In the genomic region with DNA sequence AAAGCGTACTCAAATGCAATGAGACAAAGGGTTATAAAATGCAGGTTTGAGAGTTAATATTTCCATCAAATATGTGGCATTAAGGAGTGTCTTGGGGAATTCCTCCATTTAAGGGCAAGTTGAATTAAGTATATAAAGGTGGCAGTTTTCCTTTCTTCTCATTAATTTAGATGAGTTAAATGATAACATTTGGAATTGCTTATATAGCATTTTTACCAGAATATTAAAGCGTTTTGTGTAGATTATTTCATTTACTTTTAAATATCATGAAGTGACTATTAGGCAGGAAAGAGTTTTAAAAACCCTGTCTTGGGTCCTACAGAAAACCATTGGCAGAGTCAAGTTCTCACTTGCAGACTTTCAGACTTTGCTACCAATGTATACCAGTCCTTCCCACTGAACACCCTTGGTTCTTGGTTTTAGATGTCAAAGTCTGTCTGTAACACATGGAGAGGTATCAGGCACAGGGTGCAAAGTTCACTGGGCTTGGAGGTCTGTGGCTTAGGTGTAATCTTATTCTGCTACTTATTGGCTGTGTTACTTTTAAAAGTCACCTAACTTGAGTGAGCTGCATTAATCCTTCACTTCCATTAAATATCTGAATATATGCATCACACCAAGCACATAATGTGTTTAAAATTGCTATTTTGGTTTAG, we compare ENCODE assay signal across 3 cellular contexts.
TF ChIP-seq lines count a peak whose summit lies in the region.

No MANE protein-coding gene starts in this region.

TF ChIP-seq in IMR-90, 13 proteins besides CTCF, POLR2A, EP300 and RAD21:
- TF ChIP-seq CEBPB (IDR thresholded peaks at IDR 0.05; ENCODE audit: low read depth, low read length) = no peak
- 0 out of 2 replicates have a peak, but pooled peaks have one; percentile 18 for TF ChIP-seq MAFK (IDR thresholded peaks at IDR 0.05; ENCODE audit: low read depth, low read length)

TF ChIP-seq in K562, 482 proteins besides CTCF, POLR2A, EP300 and RAD21 (continues in another document):
- TF ChIP-seq, protein P1, sequence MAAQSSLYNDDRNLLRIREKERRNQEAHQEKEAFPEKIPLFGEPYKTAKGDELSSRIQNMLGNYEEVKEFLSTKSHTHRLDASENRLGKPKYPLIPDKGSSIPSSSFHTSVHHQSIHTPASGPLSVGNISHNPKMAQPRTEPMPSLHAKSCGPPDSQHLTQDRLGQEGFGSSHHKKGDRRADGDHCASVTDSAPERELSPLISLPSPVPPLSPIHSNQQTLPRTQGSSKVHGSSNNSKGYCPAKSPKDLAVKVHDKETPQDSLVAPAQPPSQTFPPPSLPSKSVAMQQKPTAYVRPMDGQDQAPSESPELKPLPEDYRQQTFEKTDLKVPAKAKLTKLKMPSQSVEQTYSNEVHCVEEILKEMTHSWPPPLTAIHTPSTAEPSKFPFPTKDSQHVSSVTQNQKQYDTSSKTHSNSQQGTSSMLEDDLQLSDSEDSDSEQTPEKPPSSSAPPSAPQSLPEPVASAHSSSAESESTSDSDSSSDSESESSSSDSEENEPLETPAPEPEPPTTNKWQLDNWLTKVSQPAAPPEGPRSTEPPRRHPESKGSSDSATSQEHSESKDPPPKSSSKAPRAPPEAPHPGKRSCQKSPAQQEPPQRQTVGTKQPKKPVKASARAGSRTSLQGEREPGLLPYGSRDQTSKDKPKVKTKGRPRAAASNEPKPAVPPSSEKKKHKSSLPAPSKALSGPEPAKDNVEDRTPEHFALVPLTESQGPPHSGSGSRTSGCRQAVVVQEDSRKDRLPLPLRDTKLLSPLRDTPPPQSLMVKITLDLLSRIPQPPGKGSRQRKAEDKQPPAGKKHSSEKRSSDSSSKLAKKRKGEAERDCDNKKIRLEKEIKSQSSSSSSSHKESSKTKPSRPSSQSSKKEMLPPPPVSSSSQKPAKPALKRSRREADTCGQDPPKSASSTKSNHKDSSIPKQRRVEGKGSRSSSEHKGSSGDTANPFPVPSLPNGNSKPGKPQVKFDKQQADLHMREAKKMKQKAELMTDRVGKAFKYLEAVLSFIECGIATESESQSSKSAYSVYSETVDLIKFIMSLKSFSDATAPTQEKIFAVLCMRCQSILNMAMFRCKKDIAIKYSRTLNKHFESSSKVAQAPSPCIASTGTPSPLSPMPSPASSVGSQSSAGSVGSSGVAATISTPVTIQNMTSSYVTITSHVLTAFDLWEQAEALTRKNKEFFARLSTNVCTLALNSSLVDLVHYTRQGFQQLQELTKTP (IDR thresholded peaks at IDR 0.05; ENCODE audit: low read depth in 1 of 2, partially characterized antibody in 2 of 2) = no peak
- TF ChIP-seq NR2F6 (CRISPR knock-in tag; IDR thresholded peaks at IDR 0.05) = no peak
- TF ChIP-seq, protein P2, sequence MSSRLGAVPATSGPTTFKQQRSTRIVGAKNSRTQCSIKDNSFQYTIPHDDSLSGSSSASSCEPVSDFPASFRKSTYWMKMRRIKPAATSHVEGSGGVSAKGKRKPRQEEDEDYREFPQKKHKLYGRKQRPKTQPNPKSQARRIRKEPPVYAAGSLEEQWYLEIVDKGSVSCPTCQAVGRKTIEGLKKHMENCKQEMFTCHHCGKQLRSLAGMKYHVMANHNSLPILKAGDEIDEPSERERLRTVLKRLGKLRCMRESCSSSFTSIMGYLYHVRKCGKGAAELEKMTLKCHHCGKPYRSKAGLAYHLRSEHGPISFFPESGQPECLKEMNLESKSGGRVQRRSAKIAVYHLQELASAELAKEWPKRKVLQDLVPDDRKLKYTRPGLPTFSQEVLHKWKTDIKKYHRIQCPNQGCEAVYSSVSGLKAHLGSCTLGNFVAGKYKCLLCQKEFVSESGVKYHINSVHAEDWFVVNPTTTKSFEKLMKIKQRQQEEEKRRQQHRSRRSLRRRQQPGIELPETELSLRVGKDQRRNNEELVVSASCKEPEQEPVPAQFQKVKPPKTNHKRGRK (tag; IDR thresholded peaks at IDR 0.05) = no peak
- TF ChIP-seq, protein P3, sequence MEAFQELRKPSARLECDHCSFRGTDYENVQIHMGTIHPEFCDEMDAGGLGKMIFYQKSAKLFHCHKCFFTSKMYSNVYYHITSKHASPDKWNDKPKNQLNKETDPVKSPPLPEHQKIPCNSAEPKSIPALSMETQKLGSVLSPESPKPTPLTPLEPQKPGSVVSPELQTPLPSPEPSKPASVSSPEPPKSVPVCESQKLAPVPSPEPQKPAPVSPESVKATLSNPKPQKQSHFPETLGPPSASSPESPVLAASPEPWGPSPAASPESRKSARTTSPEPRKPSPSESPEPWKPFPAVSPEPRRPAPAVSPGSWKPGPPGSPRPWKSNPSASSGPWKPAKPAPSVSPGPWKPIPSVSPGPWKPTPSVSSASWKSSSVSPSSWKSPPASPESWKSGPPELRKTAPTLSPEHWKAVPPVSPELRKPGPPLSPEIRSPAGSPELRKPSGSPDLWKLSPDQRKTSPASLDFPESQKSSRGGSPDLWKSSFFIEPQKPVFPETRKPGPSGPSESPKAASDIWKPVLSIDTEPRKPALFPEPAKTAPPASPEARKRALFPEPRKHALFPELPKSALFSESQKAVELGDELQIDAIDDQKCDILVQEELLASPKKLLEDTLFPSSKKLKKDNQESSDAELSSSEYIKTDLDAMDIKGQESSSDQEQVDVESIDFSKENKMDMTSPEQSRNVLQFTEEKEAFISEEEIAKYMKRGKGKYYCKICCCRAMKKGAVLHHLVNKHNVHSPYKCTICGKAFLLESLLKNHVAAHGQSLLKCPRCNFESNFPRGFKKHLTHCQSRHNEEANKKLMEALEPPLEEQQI (IDR thresholded peaks at IDR 0.05) = no peak
- TF ChIP-seq, protein P4, sequence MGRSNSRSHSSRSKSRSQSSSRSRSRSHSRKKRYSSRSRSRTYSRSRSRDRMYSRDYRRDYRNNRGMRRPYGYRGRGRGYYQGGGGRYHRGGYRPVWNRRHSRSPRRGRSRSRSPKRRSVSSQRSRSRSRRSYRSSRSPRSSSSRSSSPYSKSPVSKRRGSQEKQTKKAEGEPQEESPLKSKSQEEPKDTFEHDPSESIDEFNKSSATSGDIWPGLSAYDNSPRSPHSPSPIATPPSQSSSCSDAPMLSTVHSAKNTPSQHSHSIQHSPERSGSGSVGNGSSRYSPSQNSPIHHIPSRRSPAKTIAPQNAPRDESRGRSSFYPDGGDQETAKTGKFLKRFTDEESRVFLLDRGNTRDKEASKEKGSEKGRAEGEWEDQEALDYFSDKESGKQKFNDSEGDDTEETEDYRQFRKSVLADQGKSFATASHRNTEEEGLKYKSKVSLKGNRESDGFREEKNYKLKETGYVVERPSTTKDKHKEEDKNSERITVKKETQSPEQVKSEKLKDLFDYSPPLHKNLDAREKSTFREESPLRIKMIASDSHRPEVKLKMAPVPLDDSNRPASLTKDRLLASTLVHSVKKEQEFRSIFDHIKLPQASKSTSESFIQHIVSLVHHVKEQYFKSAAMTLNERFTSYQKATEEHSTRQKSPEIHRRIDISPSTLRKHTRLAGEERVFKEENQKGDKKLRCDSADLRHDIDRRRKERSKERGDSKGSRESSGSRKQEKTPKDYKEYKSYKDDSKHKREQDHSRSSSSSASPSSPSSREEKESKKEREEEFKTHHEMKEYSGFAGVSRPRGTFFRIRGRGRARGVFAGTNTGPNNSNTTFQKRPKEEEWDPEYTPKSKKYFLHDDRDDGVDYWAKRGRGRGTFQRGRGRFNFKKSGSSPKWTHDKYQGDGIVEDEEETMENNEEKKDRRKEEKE (IDR thresholded peaks at IDR 0.05; ENCODE audit: borderline replicate concordance in 1 of 2, control insufficient read depth in 1 of 2, low read depth in 2 of 2, low read length in 1 of 2) = no peak
- TF ChIP-seq, protein P5, sequence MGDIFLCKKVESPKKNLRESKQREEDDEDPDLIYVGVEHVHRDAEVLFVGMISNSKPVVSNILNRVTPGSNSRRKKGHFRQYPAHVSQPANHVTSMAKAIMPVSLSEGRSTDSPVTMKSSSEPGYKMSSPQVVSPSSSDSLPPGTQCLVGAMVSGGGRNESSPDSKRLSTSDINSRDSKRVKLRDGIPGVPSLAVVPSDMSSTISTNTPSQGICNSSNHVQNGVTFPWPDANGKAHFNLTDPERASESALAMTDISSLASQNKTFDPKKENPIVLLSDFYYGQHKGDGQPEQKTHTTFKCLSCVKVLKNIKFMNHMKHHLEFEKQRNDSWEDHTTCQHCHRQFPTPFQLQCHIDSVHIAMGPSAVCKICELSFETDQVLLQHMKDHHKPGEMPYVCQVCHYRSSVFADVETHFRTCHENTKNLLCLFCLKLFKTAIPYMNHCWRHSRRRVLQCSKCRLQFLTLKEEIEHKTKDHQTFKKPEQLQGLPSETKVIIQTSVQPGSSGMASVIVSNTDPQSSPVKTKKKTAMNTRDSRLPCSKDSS (IDR thresholded peaks at IDR 0.05; ENCODE audit: low read depth, partially characterized antibody) = no peak

TF ChIP-seq in HepG2, 621 proteins besides CTCF, POLR2A, EP300 and RAD21 (continues in another document):
- TF ChIP-seq MAFF (IDR thresholded peaks at IDR 0.05; ENCODE audit: low read depth, low read length) (0 out of 2 replicates have a peak, but pooled peaks have one; percentile 33), HNF4A (CRISPR knock-in tag; IDR thresholded peaks at IDR 0.05) (peak; percentile 53), GATAD1 (CRISPR knock-in tag; IDR thresholded peaks at IDR 0.05) (no peak), ZNF326 (CRISPR knock-in tag; IDR thresholded peaks at IDR 0.05; ENCODE audit: borderline replicate concordance) (no peak), SYNCRIP (IDR thresholded peaks at IDR 0.05; ENCODE audit: insufficient read depth, low read depth, low read length) (no peak), PHF20 (CRISPR knock-in tag; IDR thresholded peaks at IDR 0.05) (no peak), ZNF530 (CRISPR knock-in tag; IDR thresholded peaks at IDR 0.05; ENCODE audit: low read depth) (no peak), ZNF205 (CRISPR knock-in tag; IDR thresholded peaks at IDR 0.05) (no peak), ZNF570 (CRISPR knock-in tag; IDR thresholded peaks at IDR 0.05; ENCODE audit: borderline replicate concordance) (no peak), TGIF2 (CRISPR knock-in tag; IDR thresholded peaks at IDR 0.05) (no peak), EED (CRISPR knock-in tag; IDR thresholded peaks at IDR 0.05) (no peak), U2AF2 (IDR thresholded peaks at IDR 0.05; ENCODE audit: low read depth, low read length) (no peak)
- TF ChIP-seq, protein P6, sequence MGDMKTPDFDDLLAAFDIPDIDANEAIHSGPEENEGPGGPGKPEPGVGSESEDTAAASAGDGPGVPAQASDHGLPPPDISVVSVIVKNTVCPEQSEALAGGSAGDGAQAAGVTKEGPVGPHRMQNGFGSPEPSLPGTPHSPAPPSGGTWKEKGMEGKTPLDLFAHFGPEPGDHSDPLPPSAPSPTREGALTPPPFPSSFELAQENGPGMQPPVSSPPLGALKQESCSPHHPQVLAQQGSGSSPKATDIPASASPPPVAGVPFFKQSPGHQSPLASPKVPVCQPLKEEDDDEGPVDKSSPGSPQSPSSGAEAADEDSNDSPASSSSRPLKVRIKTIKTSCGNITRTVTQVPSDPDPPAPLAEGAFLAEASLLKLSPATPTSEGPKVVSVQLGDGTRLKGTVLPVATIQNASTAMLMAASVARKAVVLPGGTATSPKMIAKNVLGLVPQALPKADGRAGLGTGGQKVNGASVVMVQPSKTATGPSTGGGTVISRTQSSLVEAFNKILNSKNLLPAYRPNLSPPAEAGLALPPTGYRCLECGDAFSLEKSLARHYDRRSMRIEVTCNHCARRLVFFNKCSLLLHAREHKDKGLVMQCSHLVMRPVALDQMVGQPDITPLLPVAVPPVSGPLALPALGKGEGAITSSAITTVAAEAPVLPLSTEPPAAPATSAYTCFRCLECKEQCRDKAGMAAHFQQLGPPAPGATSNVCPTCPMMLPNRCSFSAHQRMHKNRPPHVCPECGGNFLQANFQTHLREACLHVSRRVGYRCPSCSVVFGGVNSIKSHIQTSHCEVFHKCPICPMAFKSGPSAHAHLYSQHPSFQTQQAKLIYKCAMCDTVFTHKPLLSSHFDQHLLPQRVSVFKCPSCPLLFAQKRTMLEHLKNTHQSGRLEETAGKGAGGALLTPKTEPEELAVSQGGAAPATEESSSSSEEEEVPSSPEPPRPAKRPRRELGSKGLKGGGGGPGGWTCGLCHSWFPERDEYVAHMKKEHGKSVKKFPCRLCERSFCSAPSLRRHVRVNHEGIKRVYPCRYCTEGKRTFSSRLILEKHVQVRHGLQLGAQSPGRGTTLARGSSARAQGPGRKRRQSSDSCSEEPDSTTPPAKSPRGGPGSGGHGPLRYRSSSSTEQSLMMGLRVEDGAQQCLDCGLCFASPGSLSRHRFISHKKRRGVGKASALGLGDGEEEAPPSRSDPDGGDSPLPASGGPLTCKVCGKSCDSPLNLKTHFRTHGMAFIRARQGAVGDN (CRISPR knock-in tag; IDR thresholded peaks at IDR 0.05) = no peak
- TF ChIP-seq, protein P7, sequence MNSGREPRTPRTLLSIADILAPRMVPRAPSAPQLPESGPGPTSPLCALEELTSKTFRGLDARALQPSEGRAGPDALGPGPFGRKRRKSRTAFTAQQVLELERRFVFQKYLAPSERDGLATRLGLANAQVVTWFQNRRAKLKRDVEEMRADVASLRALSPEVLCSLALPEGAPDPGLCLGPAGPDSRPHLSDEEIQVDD (CRISPR knock-in tag; IDR thresholded peaks at IDR 0.05; ENCODE audit: borderline replicate concordance) = no peak
- TF ChIP-seq, protein P8, sequence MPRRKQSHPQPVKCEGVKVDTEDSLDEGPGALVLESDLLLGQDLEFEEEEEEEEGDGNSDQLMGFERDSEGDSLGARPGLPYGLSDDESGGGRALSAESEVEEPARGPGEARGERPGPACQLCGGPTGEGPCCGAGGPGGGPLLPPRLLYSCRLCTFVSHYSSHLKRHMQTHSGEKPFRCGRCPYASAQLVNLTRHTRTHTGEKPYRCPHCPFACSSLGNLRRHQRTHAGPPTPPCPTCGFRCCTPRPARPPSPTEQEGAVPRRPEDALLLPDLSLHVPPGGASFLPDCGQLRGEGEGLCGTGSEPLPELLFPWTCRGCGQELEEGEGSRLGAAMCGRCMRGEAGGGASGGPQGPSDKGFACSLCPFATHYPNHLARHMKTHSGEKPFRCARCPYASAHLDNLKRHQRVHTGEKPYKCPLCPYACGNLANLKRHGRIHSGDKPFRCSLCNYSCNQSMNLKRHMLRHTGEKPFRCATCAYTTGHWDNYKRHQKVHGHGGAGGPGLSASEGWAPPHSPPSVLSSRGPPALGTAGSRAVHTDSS (CRISPR knock-in tag; conservative IDR thresholded peaks at IDR 0.05) = no peak
- TF ChIP-seq, protein P9, sequence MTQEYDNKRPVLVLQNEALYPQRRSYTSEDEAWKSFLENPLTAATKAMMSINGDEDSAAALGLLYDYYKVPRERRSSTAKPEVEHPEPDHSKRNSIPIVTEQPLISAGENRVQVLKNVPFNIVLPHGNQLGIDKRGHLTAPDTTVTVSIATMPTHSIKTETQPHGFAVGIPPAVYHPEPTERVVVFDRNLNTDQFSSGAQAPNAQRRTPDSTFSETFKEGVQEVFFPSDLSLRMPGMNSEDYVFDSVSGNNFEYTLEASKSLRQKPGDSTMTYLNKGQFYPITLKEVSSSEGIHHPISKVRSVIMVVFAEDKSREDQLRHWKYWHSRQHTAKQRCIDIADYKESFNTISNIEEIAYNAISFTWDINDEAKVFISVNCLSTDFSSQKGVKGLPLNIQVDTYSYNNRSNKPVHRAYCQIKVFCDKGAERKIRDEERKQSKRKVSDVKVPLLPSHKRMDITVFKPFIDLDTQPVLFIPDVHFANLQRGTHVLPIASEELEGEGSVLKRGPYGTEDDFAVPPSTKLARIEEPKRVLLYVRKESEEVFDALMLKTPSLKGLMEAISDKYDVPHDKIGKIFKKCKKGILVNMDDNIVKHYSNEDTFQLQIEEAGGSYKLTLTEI (CRISPR knock-in tag; conservative IDR thresholded peaks at IDR 0.05) = no peak
- TF ChIP-seq, protein P10, sequence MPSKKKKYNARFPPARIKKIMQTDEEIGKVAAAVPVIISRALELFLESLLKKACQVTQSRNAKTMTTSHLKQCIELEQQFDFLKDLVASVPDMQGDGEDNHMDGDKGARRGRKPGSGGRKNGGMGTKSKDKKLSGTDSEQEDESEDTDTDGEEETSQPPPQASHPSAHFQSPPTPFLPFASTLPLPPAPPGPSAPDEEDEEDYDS (CRISPR knock-in tag; IDR thresholded peaks at IDR 0.05) = no peak
- TF ChIP-seq, protein P11, sequence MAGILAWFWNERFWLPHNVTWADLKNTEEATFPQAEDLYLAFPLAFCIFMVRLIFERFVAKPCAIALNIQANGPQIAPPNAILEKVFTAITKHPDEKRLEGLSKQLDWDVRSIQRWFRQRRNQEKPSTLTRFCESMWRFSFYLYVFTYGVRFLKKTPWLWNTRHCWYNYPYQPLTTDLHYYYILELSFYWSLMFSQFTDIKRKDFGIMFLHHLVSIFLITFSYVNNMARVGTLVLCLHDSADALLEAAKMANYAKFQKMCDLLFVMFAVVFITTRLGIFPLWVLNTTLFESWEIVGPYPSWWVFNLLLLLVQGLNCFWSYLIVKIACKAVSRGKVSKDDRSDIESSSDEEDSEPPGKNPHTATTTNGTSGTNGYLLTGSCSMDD (CRISPR knock-in tag; IDR thresholded peaks at IDR 0.05) = no peak
